Comparison of ENCODE assay signal across 2 cellular contexts in the genomic region with DNA sequence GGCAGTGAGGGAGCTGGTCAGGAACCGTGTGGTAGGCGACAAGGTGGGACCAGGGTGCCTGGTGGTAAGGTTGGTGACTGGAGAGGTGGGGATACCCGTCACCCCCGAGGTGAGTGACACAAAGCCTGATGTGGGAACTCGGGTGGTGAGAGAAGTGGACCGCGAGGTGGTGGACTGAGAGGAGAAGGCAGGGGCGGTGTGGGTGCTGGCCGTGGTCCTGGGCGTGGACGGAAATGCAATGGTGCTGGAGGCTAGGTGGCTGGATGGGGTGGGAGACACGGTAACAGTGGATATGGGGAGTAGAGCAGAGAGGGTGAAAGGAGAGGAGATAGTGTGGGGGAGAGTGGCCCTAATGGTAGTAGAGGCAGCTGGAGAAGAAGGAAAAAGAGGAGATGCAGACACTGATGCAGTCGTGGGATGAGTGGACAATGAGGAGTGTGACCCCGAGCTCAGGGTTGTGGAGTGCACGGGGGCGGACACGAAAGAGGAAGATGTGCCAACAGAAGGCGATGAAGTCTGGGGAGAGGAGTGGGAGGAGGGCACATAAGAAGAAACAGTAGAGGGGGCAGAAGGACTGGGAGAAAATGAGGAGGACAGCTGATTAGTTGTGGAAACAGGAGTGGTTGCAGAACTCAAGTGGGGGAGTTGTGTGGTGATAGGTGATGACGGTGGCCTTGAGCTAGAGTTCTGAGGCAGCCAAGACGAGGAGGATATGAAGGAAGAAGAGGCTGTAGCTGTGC.
A peak's percentile ranks its signal among the peaks of the same experiment; 100 is the strongest.
TF ChIP-seq lines count a peak whose summit lies in the region.

No MANE protein-coding gene starts in this region.

TF ChIP-seq in HEK293, 187 proteins besides CTCF, POLR2A, EP300 and RAD21:
- TF ChIP-seq, protein P1, sequence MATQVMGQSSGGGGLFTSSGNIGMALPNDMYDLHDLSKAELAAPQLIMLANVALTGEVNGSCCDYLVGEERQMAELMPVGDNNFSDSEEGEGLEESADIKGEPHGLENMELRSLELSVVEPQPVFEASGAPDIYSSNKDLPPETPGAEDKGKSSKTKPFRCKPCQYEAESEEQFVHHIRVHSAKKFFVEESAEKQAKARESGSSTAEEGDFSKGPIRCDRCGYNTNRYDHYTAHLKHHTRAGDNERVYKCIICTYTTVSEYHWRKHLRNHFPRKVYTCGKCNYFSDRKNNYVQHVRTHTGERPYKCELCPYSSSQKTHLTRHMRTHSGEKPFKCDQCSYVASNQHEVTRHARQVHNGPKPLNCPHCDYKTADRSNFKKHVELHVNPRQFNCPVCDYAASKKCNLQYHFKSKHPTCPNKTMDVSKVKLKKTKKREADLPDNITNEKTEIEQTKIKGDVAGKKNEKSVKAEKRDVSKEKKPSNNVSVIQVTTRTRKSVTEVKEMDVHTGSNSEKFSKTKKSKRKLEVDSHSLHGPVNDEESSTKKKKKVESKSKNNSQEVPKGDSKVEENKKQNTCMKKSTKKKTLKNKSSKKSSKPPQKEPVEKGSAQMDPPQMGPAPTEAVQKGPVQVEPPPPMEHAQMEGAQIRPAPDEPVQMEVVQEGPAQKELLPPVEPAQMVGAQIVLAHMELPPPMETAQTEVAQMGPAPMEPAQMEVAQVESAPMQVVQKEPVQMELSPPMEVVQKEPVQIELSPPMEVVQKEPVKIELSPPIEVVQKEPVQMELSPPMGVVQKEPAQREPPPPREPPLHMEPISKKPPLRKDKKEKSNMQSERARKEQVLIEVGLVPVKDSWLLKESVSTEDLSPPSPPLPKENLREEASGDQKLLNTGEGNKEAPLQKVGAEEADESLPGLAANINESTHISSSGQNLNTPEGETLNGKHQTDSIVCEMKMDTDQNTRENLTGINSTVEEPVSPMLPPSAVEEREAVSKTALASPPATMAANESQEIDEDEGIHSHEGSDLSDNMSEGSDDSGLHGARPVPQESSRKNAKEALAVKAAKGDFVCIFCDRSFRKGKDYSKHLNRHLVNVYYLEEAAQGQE (tag by site-specific recombination; IDR thresholded peaks at IDR 0.05) = peak; percentile 95
- no peak for TF ChIP-seq BCL11A (tag by site-specific recombination; IDR thresholded peaks at IDR 0.05; ENCODE audit: low read depth)

TF ChIP-seq in H1, 55 proteins besides CTCF, POLR2A, EP300 and RAD21:
- TF ChIP-seq PHF8 (conservative IDR thresholded peaks at IDR 0.05; ENCODE audit: low read depth, low read length) (no peak), TEAD4 (IDR thresholded peaks at IDR 0.05; ENCODE audit: low read depth, low read length) (no peak), SAP30 (IDR thresholded peaks at IDR 0.05; ENCODE audit: insufficient read depth, insufficient replicate concordance, low read length) (no peak), TCF12 (IDR thresholded peaks at IDR 0.05; ENCODE audit: low read depth, low read length) (no peak), TAF7 (optimal IDR thresholded peaks at IDR 0.05; ENCODE audit: borderline replicate concordance, low read depth, low read length) (no peak), MAFK (IDR thresholded peaks at IDR 0.05; ENCODE audit: low read depth, low read length) (no peak)
- TF ChIP-seq, protein P2, sequence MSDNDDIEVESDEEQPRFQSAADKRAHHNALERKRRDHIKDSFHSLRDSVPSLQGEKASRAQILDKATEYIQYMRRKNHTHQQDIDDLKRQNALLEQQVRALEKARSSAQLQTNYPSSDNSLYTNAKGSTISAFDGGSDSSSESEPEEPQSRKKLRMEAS (IDR thresholded peaks at IDR 0.05) = no peak
- TF ChIP-seq, protein P3, sequence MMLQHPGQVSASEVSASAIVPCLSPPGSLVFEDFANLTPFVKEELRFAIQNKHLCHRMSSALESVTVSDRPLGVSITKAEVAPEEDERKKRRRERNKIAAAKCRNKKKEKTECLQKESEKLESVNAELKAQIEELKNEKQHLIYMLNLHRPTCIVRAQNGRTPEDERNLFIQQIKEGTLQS (IDR thresholded peaks at IDR 0.05; ENCODE audit: insufficient read depth, low read depth, low read length) = no peak
